Comparison of ENCODE assay signal across 12 cellular contexts in genomic region chr2:109376115-109376514, GRCh38.
DNase-seq lines count a peak whose midpoint lies in the region; ATAC-seq and TF ChIP-seq lines count a peak whose summit lies in the region.
"Had no signal": no experiment of that assay in that cellular context is flagged by ENCODE, and none has a peak within 500 bp of the region (broad histone marks: within the 10 kb centered on the region; RNA-seq: fewer than 3 reads in every experiment).

No MANE protein-coding gene starts in this region.

- H3K9me3 ChIP-seq in RWPE2 (ENCODE audit: severe bottlenecking) (no peaks in the 10 kb centered on the region), osteoblast (ENCODE audit: low read depth, low read length) (no peaks in the 10 kb centered on the region)
- H3K9me3 ChIP-seq: BLaER1 treated with 17β-estradiol and CSF1 and Interleukin-3, amounts not matched to agents 10 nM and 100 nM; pancreas had no signal

- H3K36me3 ChIP-seq in RWPE2 (ENCODE audit: low read depth) (no peaks in the 10 kb centered on the region), osteoblast (ENCODE audit: insufficient read depth, low read length) (peaks cover 4% of the 10 kb centered on the region)
- H3K36me3 ChIP-seq: pancreas had no signal

- intact Hi-C loops in head of caudate nucleus (cut with DNase I), result no loop called here

- H3K4me2 ChIP-seq in osteoblast (ENCODE audit: insufficient read depth, low read length), result no peak overlapping the region
- H3K4me2 ChIP-seq: BLaER1 treated with 17β-estradiol and CSF1 and Interleukin-3, amounts not matched to agents 10 nM and 100 nM had no signal

- H3K4me1 ChIP-seq in RWPE2 (ENCODE audit: insufficient read depth, poor library complexity, severe bottlenecking) (no peaks in the 10 kb centered on the region), osteoblast (ENCODE audit: insufficient read depth, low read length) (peaks cover 5% of the 10 kb centered on the region)
- H3K4me1 ChIP-seq: pancreas had no signal

- no peaks in the 10 kb centered on the region for H3K79me2 ChIP-seq in osteoblast (ENCODE audit: insufficient read depth, low read length)

- H3K27ac ChIP-seq in RWPE2 (ENCODE audit: poor library complexity, severe bottlenecking), result no peak overlapping the region
- H3K27ac ChIP-seq in osteoblast (ENCODE audit: low read depth, low read length), result no peak overlapping the region
- H3K27ac ChIP-seq: BLaER1 treated with 17β-estradiol and CSF1 and Interleukin-3, amounts not matched to agents 10 nM and 100 nM; pancreas had no signal

- DNase-seq in EH (ENCODE audit: low read depth) (peak; percentile 56), RWPE2 (ENCODE audit: low spot score) (peak; percentile 32), head of caudate nucleus (peak in 27 of 42 donors; percentile 9 to 79 (median 43)), osteoblast (ENCODE audit: insufficient read length, low spot score, missing footprints) (peak; percentile 90), NK-92 (lab: John Stamatoyannopoulos, UW; ENCODE audit: unreplicated experiment) (no peak), COR-L47 (lab: John Stamatoyannopoulos, UW) (no peak), NOMO-1 (lab: John Stamatoyannopoulos, UW; ENCODE audit: unreplicated experiment in 2 of 2) (no peak)
- no peak for DNase-seq in activated CD4-positive, alpha-beta T cell treated with anti-CD3 and anti-CD28 coated beads for 48 hours
- DNase-seq: activated naive CD8-positive, alpha-beta T cell treated with anti-CD3 and anti-CD28 coated beads, Interleukin-2, amount 50 U/mL, for 24 hours; NCI-H2029 treated with DMSO at 0.1 percent for 48 hours had no signal

- H3K4me3 ChIP-seq in RWPE2 (ENCODE audit: severe bottlenecking) (no peak overlapping the region), osteoblast (ENCODE audit: insufficient read depth, low read length) (no peak overlapping the region)
- H3K4me3 ChIP-seq: BLaER1 treated with 17β-estradiol and CSF1 and Interleukin-3, amounts not matched to agents 10 nM and 100 nM; pancreas had no signal

- ATAC-seq in RWPE2 (ENCODE audit: low read depth), result no peak
- ATAC-seq: activated naive CD8-positive, alpha-beta T cell treated with anti-CD3 and anti-CD28 coated beads, Interleukin-2, amount 50 U/mL, for 24 hours; pancreas had no signal

- H4K20me1 ChIP-seq in osteoblast (ENCODE audit: insufficient read depth, low read length), result peaks cover 26% of the 10 kb centered on the region

- H2AFZ ChIP-seq in osteoblast (ENCODE audit: low read length), result no peak overlapping the region

- H3K27me3 ChIP-seq in RWPE2 (ENCODE audit: insufficient read depth, poor library complexity, severe bottlenecking) (no peaks in the 10 kb centered on the region), osteoblast (ENCODE audit: insufficient read depth, low read length) (no peaks in the 10 kb centered on the region)
- H3K27me3 ChIP-seq: BLaER1 treated with 17β-estradiol and CSF1 and Interleukin-3, amounts not matched to agents 10 nM and 100 nM; pancreas had no signal

- TF ChIP-seq CTCF in RWPE2 (IDR thresholded peaks at IDR 0.05; ENCODE audit: poor library complexity, severe bottlenecking) (no peak), osteoblast (IDR thresholded peaks at IDR 0.05; ENCODE audit: extremely low read depth, low read depth, low read length) (no peak)

Comparison
In these comparisons a context has a peak if more than half of its experiments do, and no peak if none do; other contexts are left out.
1. DNase-seq: peak in EH (single experiment), RWPE2 (single experiment), head of caudate nucleus (27 of 42) and osteoblast (single experiment); none in NK-92 (single experiment), COR-L47 (single experiment), activated CD4-positive, alpha-beta T cell treated with anti-CD3 and anti-CD28 coated beads for 48 hours (single experiment) and NOMO-1 (0 of 2).